In the genomic region with DNA sequence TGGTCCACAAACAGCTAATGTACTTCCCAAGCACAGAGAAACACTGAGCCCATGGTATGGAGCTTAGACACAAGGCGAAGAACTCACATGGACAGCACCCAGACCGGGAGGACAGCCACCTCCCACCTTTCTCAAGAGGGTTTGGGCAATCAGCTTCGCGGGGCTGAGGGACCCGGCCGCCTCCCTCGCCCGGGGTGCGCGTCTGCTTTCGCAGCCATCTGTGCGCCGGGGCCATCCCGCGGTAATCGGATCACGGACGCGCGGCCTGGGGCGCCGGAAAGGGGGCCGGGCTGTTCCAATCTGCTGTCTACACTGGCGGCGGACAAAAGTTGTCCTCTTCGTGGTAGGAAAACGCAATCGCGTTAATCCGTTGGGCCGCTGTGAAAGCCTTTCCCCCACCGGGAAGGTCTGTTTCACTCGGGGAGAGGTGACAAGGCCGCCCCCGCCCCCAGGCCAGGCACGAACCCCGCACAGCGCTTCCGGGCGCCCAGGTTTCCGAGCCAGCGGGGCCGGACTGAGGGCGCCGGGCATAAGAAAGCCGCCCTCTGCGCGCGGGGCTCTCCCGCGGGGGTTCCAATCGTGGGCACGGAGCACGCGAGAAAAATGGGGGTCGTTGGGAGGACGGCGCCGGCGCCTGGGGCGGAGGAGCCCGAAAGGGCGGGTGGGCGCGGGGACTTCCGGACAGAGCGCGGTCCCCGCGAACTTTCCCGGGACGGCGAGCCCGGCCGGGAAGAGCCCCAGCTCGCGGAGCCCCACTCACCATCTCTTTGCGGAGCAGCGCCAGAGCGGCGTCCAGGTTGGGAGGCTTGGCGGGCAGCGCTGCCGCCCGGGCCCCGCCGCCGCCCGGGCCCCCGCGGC, we compare ENCODE assay signal across 8 cellular contexts. TPM values are rescaled to one million over a fixed set of nuclear protein-coding genes. Genes with fewer than 3 reads are reported as not detected.
DNase-seq lines count a peak whose midpoint lies in the region; ATAC-seq, FAIRE-seq and TF ChIP-seq lines count a peak whose summit lies in the region.

No MANE protein-coding gene starts in this region.

- H3K27me3 Mint-ChIP-seq in glutamatergic neuron (ENCODE audit: unreplicated experiment), result peaks cover 13% of the 10 kb centered on the region

- no peak for FAIRE-seq in pancreas (lab: Jason Lieb, UNC)

- H3K27ac ChIP-seq in OCI-LY7 (ENCODE audit: low read depth, low read length, poor library complexity, severe bottlenecking) (no peak overlapping the region), pancreas (peak overlapping the region in 2 of 4 donors; percentile 12 to 13)

- peak overlapping the region; percentile 81 for H2AFZ ChIP-seq in OCI-LY7 (ENCODE audit: low read length)

- BruUV-seq in OCI-LY7 (replicated peaks; lab: Mats Ljungman, UMichigan), result no TSS peak

- H3K27ac Mint-ChIP-seq in glutamatergic neuron (ENCODE audit: unreplicated experiment), result no peak overlapping the region

- 1% methylated on average over 59 to 91 of the region's 91 CpGs for WGBS in pancreas, 2 donors

- no peaks in the 10 kb centered on the region for H3K9me3 ChIP-seq in OCI-LY7 (ENCODE audit: low read length)
- no peaks in the 10 kb centered on the region for H3K9me3 ChIP-seq in pancreas

- POLR2A ChIA-PET in OCI-LY7 (lab: Charles Lee), result no interaction called here

- H3K4me3 Mint-ChIP-seq in glutamatergic neuron (ENCODE audit: unreplicated experiment), result peak overlapping the region; percentile 81

- no peaks in the 10 kb centered on the region for H3K9me2 ChIP-seq in OCI-LY7 (ENCODE audit: insufficient read depth, low read length)

- 0 out of 2 replicates have a peak, but pooled peaks cover 4% of the 10 kb centered on the region for H4K20me1 ChIP-seq in OCI-LY7 (ENCODE audit: insufficient read depth, low read length)

- peak; percentile 18 for DNase-seq in NCI-H345 (lab: John Stamatoyannopoulos, UW)
- DNase-seq in NCI-H345 treated with DMSO at 0.1 percent for 48 hours (lab: John Stamatoyannopoulos, UW; ENCODE audit: unreplicated experiment), result no peak
- DNase-seq in OCI-LY7 (ENCODE audit: low spot score), result peak; percentile 21
- peak; percentile 12 for DNase-seq in activated T-helper 9 cell treated with anti-CD3 and anti-CD28 coated beads, Interleukin-2, amount 50 U/mL, for 16 hours (ENCODE audit: low read depth)
- peak; percentile 61 for DNase-seq in glutamatergic neuron
- DNase-seq in pancreas, result peak; percentile 25 to 80 (median 42)
- DNase-seq in putamen (ENCODE audit: low spot score), result no peak

- H3K27me3 ChIP-seq in pancreas, result no peaks in the 10 kb centered on the region

- H3K36me3 ChIP-seq in OCI-LY7 (ENCODE audit: insufficient read depth, low read length) (no peaks in the 10 kb centered on the region), pancreas (no peaks in the 10 kb centered on the region)

- CTCF ChIA-PET in OCI-LY7 (lab: Charles Lee; ENCODE audit: unreplicated experiment), result no interaction called here

- peak overlapping the region; percentile 64 for H3K4me2 ChIP-seq in OCI-LY7 (ENCODE audit: low read length)

- H3K4me3 ChIP-seq in OCI-LY7 (ENCODE audit: low read depth, low read length, poor library complexity, severe bottlenecking) (peak overlapping the region; percentile 74), pancreas (peak overlapping the region; percentile 72 to 85 (median 82))

- H3K79me2 ChIP-seq in OCI-LY7 (ENCODE audit: insufficient read depth, low read depth, low read length), result no peaks in the 10 kb centered on the region

- intact Hi-C loops in OCI-LY7 (cut with micrococcal nuclease; ENCODE audit: unreplicated experiment) (loop anchor here (1.0 to 2.0 kb wide), 2 partner anchors 61 to 397 kb away; partner anchors contain the start of genes ARV1, COG2 and TTC13), pancreas (cut with DNase I) (no loop called here)

- TF ChIP-seq CTCF in OCI-LY7 (conservative IDR thresholded peaks at IDR 0.05; ENCODE audit: low read length), result no peak
- TF ChIP-seq CTCF in glutamatergic neuron (IDR thresholded peaks at IDR 0.05; ENCODE audit: partially characterized antibody, unreplicated experiment), result no peak
- no peak for TF ChIP-seq CTCF in pancreas (IDR thresholded peaks at IDR 0.05)

- peaks cover 6% of the 10 kb centered on the region for H3K36me3 Mint-ChIP-seq in glutamatergic neuron (ENCODE audit: unreplicated experiment)

- H3K9me3 Mint-ChIP-seq in glutamatergic neuron (ENCODE audit: unreplicated experiment), result peaks cover 3% of the 10 kb centered on the region

- H3K4me1 Mint-ChIP-seq in glutamatergic neuron (ENCODE audit: low read depth, unreplicated experiment), result no peaks in the 10 kb centered on the region

- peaks cover 4% of the 10 kb centered on the region for H3K4me1 ChIP-seq in OCI-LY7 (ENCODE audit: insufficient read depth, low read length, poor library complexity, severe bottlenecking)
- peaks cover 0 to 9% (median 0%) of the 10 kb centered on the region in 3 donors for H3K4me1 ChIP-seq in pancreas

- ATAC-seq in HG02970 (IDR thresholded peaks at IDR 0.05; ENCODE audit: low FRiP score, unreplicated experiment), result peak; percentile 22
- ATAC-seq in pancreas, result peak; percentile 56 to 74 (median 68)

RNA-seq across cellular contexts. Expression of gene FAM89A, which starts 0.7 kb away (rescaled TPM):
- 3.1 and 5.6 TPM in 2 replicates for total RNA-seq in OCI-LY7 (2014; rRNA removed; shearing (Covaris generic))
- total RNA-seq in OCI-LY7 (2022) (8.5 and 9.7 TPM in 2 replicates), glutamatergic neuron (ENCODE audit: unreplicated experiment) (6.4 TPM), pancreas (10 to 100 TPM in 1 of 6 donors, 1 to 10 TPM in 5; 6.6 to 10.2 (median 7.5) TPM)
- 1 to 10 TPM; 3.5 to 7.5 TPM for polyA plus RNA-seq in pancreas

Comparison
In these comparisons a context has a peak if more than half of its experiments do, and no peak if none do; other contexts are left out.
1. DNase-seq: peak in NCI-H345 (single experiment), OCI-LY7 (single experiment), activated T-helper 9 cell treated with anti-CD3 and anti-CD28 coated beads, Interleukin-2, amount 50 U/mL, for 16 hours (single experiment), glutamatergic neuron (single experiment) and pancreas (6 of 6); none in NCI-H345 treated with DMSO at 0.1 percent for 48 hours (single experiment) and putamen (single experiment).